22 cellular contexts compared by ENCODE assay signal in genomic region chrX:53990201-53990600, GRCh38. TPM values are rescaled to one million over a fixed set of nuclear protein-coding genes. Genes with fewer than 3 reads are reported as not detected.
DNase-seq lines count a peak whose midpoint lies in the region; ATAC-seq and TF ChIP-seq lines count a peak whose summit lies in the region.
"Had no signal": no experiment of that assay in that cellular context is flagged by ENCODE, and none has a peak within 500 bp of the region (broad histone marks: within the 10 kb centered on the region; RNA-seq: fewer than 3 reads in every experiment).

No MANE protein-coding gene starts in this region.

- peak; percentile 26; the same call in 1 of the 3 replicates for ATAC-seq in SK-N-SH treated with all-trans-retinoic acid at 6 μM for 48 hours
- ATAC-seq in memory B cell (ENCODE audit: low read depth) = no peak
- ATAC-seq: CD8-positive, alpha-beta T cell; PC-3 had no signal

- peaks cover 21% of the 10 kb centered on the region for H3K36me3 Mint-ChIP-seq in memory B cell
- peaks cover 47% of the 10 kb centered on the region for H3K36me3 Mint-ChIP-seq in activated T-helper 2 cell treated with anti-CD3 and anti-CD28 coated beads, Interferon-gamma antibody, Interleukin-2, Interleukin-4, amounts not matched to agents 10 μg/mL and 5 μg/mL and 100 μg/mL, durations not matched to agents 14 hours and 24 hours and 36 hours (ENCODE audit: low read depth)

- no peak overlapping the region for H3K9ac ChIP-seq in SK-N-SH

- no peaks in the 10 kb centered on the region for H3K9me3 ChIP-seq in SK-N-SH
- H3K9me3 ChIP-seq: Caco-2, HAP-1, MG63 had no signal

- no peak overlapping the region for H3K4me3 ChIP-seq in SK-N-SH (ENCODE audit: low read depth in 2 of 2, low read length in 1 of 2)
- H3K4me3 ChIP-seq: HAP-1, MG63 had no signal

- DNase-seq in SK-N-SH (no peak), astrocyte of the hippocampus (ENCODE audit: low read depth, low spot score) (peak; percentile 4), memory B cell (ENCODE audit: low spot score in 2 of 2) (no peak), A172 (ENCODE audit: low spot score) (no peak)
- no peak for DNase-seq in activated CD8-positive, alpha-beta memory T cell treated with anti-CD3 and anti-CD28 coated beads for 24 hours
- DNase-seq in activated T-helper 2 cell treated with anti-CD3 and anti-CD28 coated beads, Interferon-gamma antibody, Interleukin-2, Interleukin-4, amounts not matched to agents 10 μg/mL and 5 μg/mL and 100 μg/mL, durations not matched to agents 14 hours and 24 hours and 36 hours (ENCODE audit: low spot score) = no peak
- DNase-seq: AML-193; Caco-2; CD8-positive, alpha-beta T cell; EL; GF-D8; GOT3; HFFc6; KBM-7; MG63; NCI-H2029 treated with DMSO at 0.1 percent for 48 hours; NCI-H345; NCI-H510A treated with DMSO at 0.1 percent for 48 hours; PC-3 had no signal

- no peaks in the 10 kb centered on the region for H3K79me2 ChIP-seq in SK-N-SH (ENCODE audit: insufficient read depth)

- 58% methylated on average over 2 of the region's 2 CpGs for WGBS in SK-N-SH (ENCODE audit: low lambda C conversion rate)

- no peaks in the 10 kb centered on the region for H3K27me3 Mint-ChIP-seq in memory B cell
- H3K27me3 Mint-ChIP-seq in activated T-helper 2 cell treated with anti-CD3 and anti-CD28 coated beads, Interferon-gamma antibody, Interleukin-2, Interleukin-4, amounts not matched to agents 10 μg/mL and 5 μg/mL and 100 μg/mL, durations not matched to agents 14 hours and 24 hours and 36 hours (ENCODE audit: low read depth) = no peaks in the 10 kb centered on the region

- H3K27me3 ChIP-seq in SK-N-SH (ENCODE audit: insufficient read depth) = peaks cover 2% of the 10 kb centered on the region; the same call in 1 of the 2 replicates
- H3K27me3 ChIP-seq: MG63 had no signal

- no peaks in the 10 kb centered on the region for H3K9me2 ChIP-seq in SK-N-SH

- TF ChIP-seq RAD21 in SK-N-SH (IDR thresholded peaks at IDR 0.05; ENCODE audit: low read length) = no peak

- no peak overlapping the region for H2AFZ ChIP-seq in SK-N-SH (ENCODE audit: low read depth)

- intact Hi-C loops in activated T-helper 2 cell treated with anti-CD3 and anti-CD28 coated beads, Interferon-gamma antibody, Interleukin-2, Interleukin-4, amounts not matched to agents 10 μg/mL and 5 μg/mL and 100 μg/mL, durations not matched to agents 14 hours and 24 hours and 36 hours (cut with micrococcal nuclease) = no loop called here

- no peak overlapping the region for H3K4me2 ChIP-seq in SK-N-SH

- H3K4me1 Mint-ChIP-seq in memory B cell = no peaks in the 10 kb centered on the region
- no peaks in the 10 kb centered on the region for H3K4me1 Mint-ChIP-seq in activated T-helper 2 cell treated with anti-CD3 and anti-CD28 coated beads, Interferon-gamma antibody, Interleukin-2, Interleukin-4, amounts not matched to agents 10 μg/mL and 5 μg/mL and 100 μg/mL, durations not matched to agents 14 hours and 24 hours and 36 hours (ENCODE audit: low read depth)

- TF ChIP-seq EP300 in SK-N-SH (IDR thresholded peaks at IDR 0.05; ENCODE audit: borderline replicate concordance in 1 of 2, low read depth in 1 of 2, low read length in 1 of 2) = no peak

- H3K4me1 ChIP-seq in SK-N-SH (ENCODE audit: control insufficient read depth in 1 of 2, insufficient read depth in 2 of 2, low read depth in 1 of 2, low read length in 1 of 2) = no peaks in the 10 kb centered on the region
- H3K4me1 ChIP-seq: Caco-2, HAP-1 had no signal

- H3K36me3 ChIP-seq in SK-N-SH (replicated peaks in 1 of 2; ENCODE audit: control insufficient read depth in 1 of 2, insufficient read depth in 2 of 2, low read length in 1 of 2) = peaks cover 0 to 11% of the 10 kb centered on the region in 2 experiments
- H3K36me3 ChIP-seq: MG63 had no signal

- CTCF ChIA-PET in SK-N-SH (lab: Yijun Ruan, JAX) = interaction anchor here (0.8 to 1.1 kb wide), 2 partner anchors 26 to 53 kb away, joined by 3 read pairs; no protein-coding TSS in a partner anchor

- H3F3A ChIP-seq in SK-N-SH (replicated peaks; ENCODE audit: insufficient read depth) = no peaks in the 10 kb centered on the region

- H3K27ac Mint-ChIP-seq in memory B cell = peak overlapping the region; percentile 69
- H3K27ac Mint-ChIP-seq in activated T-helper 2 cell treated with anti-CD3 and anti-CD28 coated beads, Interferon-gamma antibody, Interleukin-2, Interleukin-4, amounts not matched to agents 10 μg/mL and 5 μg/mL and 100 μg/mL, durations not matched to agents 14 hours and 24 hours and 36 hours = no peak overlapping the region
- H3K27ac Mint-ChIP-seq: CD8-positive, alpha-beta T cell; HFFc6 had no signal

- POLR2A ChIA-PET in SK-N-SH (lab: Yijun Ruan, JAX) = no interaction called here

- no peaks in the 10 kb centered on the region for H4K20me1 ChIP-seq in SK-N-SH (ENCODE audit: insufficient read depth)

- TF ChIP-seq CTCF in SK-N-SH (IDR thresholded peaks at IDR 0.05) = no peak

- no peak overlapping the region for H3K4me3 Mint-ChIP-seq in memory B cell
- H3K4me3 Mint-ChIP-seq in activated T-helper 2 cell treated with anti-CD3 and anti-CD28 coated beads, Interferon-gamma antibody, Interleukin-2, Interleukin-4, amounts not matched to agents 10 μg/mL and 5 μg/mL and 100 μg/mL, durations not matched to agents 14 hours and 24 hours and 36 hours (ENCODE audit: low read depth) = no peak overlapping the region
- H3K4me3 Mint-ChIP-seq: CD8-positive, alpha-beta T cell; HFFc6 had no signal

- no peak overlapping the region for H3K27ac ChIP-seq in SK-N-SH (ENCODE audit: low read depth in 2 of 2, low read length in 1 of 2)
- H3K27ac ChIP-seq: C4-2B had no signal

- H3K9me3 Mint-ChIP-seq in memory B cell = no peaks in the 10 kb centered on the region
- no peaks in the 10 kb centered on the region for H3K9me3 Mint-ChIP-seq in activated T-helper 2 cell treated with anti-CD3 and anti-CD28 coated beads, Interferon-gamma antibody, Interleukin-2, Interleukin-4, amounts not matched to agents 10 μg/mL and 5 μg/mL and 100 μg/mL, durations not matched to agents 14 hours and 24 hours and 36 hours
- H3K9me3 Mint-ChIP-seq: CD8-positive, alpha-beta T cell; HFFc6 had no signal

TF ChIP-seq in SK-N-SH treated with all-trans-retinoic acid at 6 μM for 48 hours, 23 proteins besides CTCF, POLR2A, EP300 and RAD21 (continues in another document):
- TF ChIP-seq ZNF70 (CRISPR knock-in tag; IDR thresholded peaks at IDR 0.05) = no peak
- TF ChIP-seq ZFP30 (CRISPR knock-in tag; IDR thresholded peaks at IDR 0.05) = no peak
- TF ChIP-seq CSRNP3 (CRISPR knock-in tag; IDR thresholded peaks at IDR 0.05) = no peak
- TF ChIP-seq ESRRG (CRISPR knock-in tag; IDR thresholded peaks at IDR 0.05) = no peak
- TF ChIP-seq ARNTL (CRISPR knock-in tag; IDR thresholded peaks at IDR 0.05; ENCODE audit: borderline replicate concordance, low read depth) = no peak

TF ChIP-seq in SK-N-SH, 30 proteins besides CTCF, POLR2A, EP300 and RAD21 (continues in another document):
- TF ChIP-seq YY1 (IDR thresholded peaks at IDR 0.05; ENCODE audit: low read depth) = no peak
- no peak for TF ChIP-seq MEF2A (IDR thresholded peaks at IDR 0.05; ENCODE audit: borderline replicate concordance, low read depth)
- TF ChIP-seq REST (IDR thresholded peaks at IDR 0.05; ENCODE audit: low read depth, low read length) = no peak
- no peak for TF ChIP-seq MXI1 (IDR thresholded peaks at IDR 0.05; ENCODE audit: low read depth, low read length)
- no peak for TF ChIP-seq FOXM1 (IDR thresholded peaks at IDR 0.05; ENCODE audit: low read depth)
- no peak for TF ChIP-seq GABPA (IDR thresholded peaks at IDR 0.05; ENCODE audit: low read depth)

RNA-seq across cellular contexts. Expression of gene PHF8, which starts 54.1 kb away (rescaled TPM):
- 7.8 and 11.4 TPM in 2 replicates for polyA plus RNA-seq in SK-N-SH (2012; rRNA removed)
- 6.0 and 6.7 TPM in 2 replicates for polyA plus RNA-seq in SK-N-SH (2012; cell fraction: cytosol; rRNA removed)
- polyA plus RNA-seq in SK-N-SH (2012; cell fraction: nucleus; rRNA removed) = 30.9 and 36.5 TPM in 2 replicates
- 41.8 and 47.5 TPM in 2 replicates for total RNA-seq in activated T-helper 2 cell treated with anti-CD3 and anti-CD28 coated beads, Interferon-gamma antibody, Interleukin-2, Interleukin-4, amounts not matched to agents 10 μg/mL and 5 μg/mL and 100 μg/mL, durations not matched to agents 14 hours and 24 hours and 36 hours
- 5.8 and 7.9 TPM in 2 replicates for total RNA-seq in A172 (2014; rRNA removed; shearing (Covaris generic))
